9 cellular contexts compared by ENCODE assay signal in genomic region chr11:3949132-3949531, GRCh38.
DNase-seq lines count a peak whose midpoint lies in the region; ATAC-seq and TF ChIP-seq lines count a peak whose summit lies in the region.
"Had no signal": no experiment of that assay in that cellular context is flagged by ENCODE, and none has a peak within 500 bp of the region (broad histone marks: within the 10 kb centered on the region; RNA-seq: fewer than 3 reads in every experiment).

No MANE protein-coding gene starts in this region.

- H3K27me3 Mint-ChIP-seq in T-helper 2 cell treated with Interferon-gamma antibody and Interleukin-4, amounts not matched to agents 5 μg/mL and 100 μg/mL, for 36 hours (ENCODE audit: low read depth), result no peaks in the 10 kb centered on the region

- H3K9me3 ChIP-seq in upper lobe of right lung, result no peaks in the 10 kb centered on the region
- no peaks in the 10 kb centered on the region for H3K9me3 ChIP-seq in hepatocyte (ENCODE audit: low read depth)

- H3K4me2 ChIP-seq in hepatocyte, result no peak overlapping the region

- peak; percentile 9 for DNase-seq in stimulated activated CD4-positive, alpha-beta T cell treated with anti-CD3 and anti-CD28 coated beads, Interleukin-1b, Interleukin-23, amount 100 ng/mL, for 48 hours
- no peak for DNase-seq in stimulated activated CD4-positive, alpha-beta T cell treated with anti-CD3 and anti-CD28 coated beads, Interleukin-4, amount 100 ng/mL, for 1 hour
- peak; percentile 32 for DNase-seq in T-helper 2 cell treated with Interferon-gamma antibody and Interleukin-4, amounts not matched to agents 5 μg/mL and 100 μg/mL, for 36 hours (ENCODE audit: low spot score)
- no peak for DNase-seq in upper lobe of right lung
- DNase-seq in SKM-1 (lab: John Stamatoyannopoulos, UW; ENCODE audit: unreplicated experiment), result no peak
- no peak for DNase-seq in hepatocyte (ENCODE audit: low spot score)
- no peak for DNase-seq in posterior vena cava (ENCODE audit: low spot score)

- TF ChIP-seq CTCF in upper lobe of right lung (IDR thresholded peaks at IDR 0.05) (no peak), hepatocyte (IDR thresholded peaks at IDR 0.05; ENCODE audit: poor library complexity) (no peak)

- H3K27me3 ChIP-seq in upper lobe of right lung (no peaks in the 10 kb centered on the region), hepatocyte (no peaks in the 10 kb centered on the region)

- peaks cover 6% of the 10 kb centered on the region for H3K79me2 ChIP-seq in hepatocyte

- H3K27ac ChIP-seq in upper lobe of right lung, result peak overlapping the region; percentile 78
- no peak overlapping the region for H3K27ac ChIP-seq in hepatocyte
- H3K27ac ChIP-seq: C4-2B had no signal

- H4K20me1 ChIP-seq in hepatocyte (ENCODE audit: insufficient read depth, poor library complexity, severe bottlenecking), result no peaks in the 10 kb centered on the region

- H3K4me1 ChIP-seq in upper lobe of right lung (peaks cover 71% of the 10 kb centered on the region), hepatocyte (ENCODE audit: insufficient read depth) (peaks cover 4% of the 10 kb centered on the region)

- intact Hi-C loops in upper lobe of right lung (cut with DNase I) (no loop called here), posterior vena cava (cut with DNase I) (no loop called here)

- WGBS in hepatocyte (ENCODE audit: low lambda C conversion rate, missing lambda C conversion rate), result 100% methylated on average over 2 of the region's 2 CpGs

- H3K9me2 ChIP-seq in hepatocyte (replicated peaks; ENCODE audit: insufficient read depth), result no peaks in the 10 kb centered on the region

- H2AFZ ChIP-seq in hepatocyte, result no peak overlapping the region

- peak overlapping the region; percentile 81 for H3K27ac Mint-ChIP-seq in T-helper 2 cell treated with Interferon-gamma antibody and Interleukin-4, amounts not matched to agents 5 μg/mL and 100 μg/mL, for 36 hours

- no peak overlapping the region for H3K4me3 ChIP-seq in upper lobe of right lung
- H3K4me3 ChIP-seq in hepatocyte, result no peak overlapping the region

- peaks cover 3% of the 10 kb centered on the region for H3K9me3 Mint-ChIP-seq in T-helper 2 cell treated with Interferon-gamma antibody and Interleukin-4, amounts not matched to agents 5 μg/mL and 100 μg/mL, for 36 hours

- H3K4me1 Mint-ChIP-seq in T-helper 2 cell treated with Interferon-gamma antibody and Interleukin-4, amounts not matched to agents 5 μg/mL and 100 μg/mL, for 36 hours (ENCODE audit: low read depth), result peaks cover 81% of the 10 kb centered on the region

- H3K36me3 ChIP-seq in upper lobe of right lung (no peaks in the 10 kb centered on the region), hepatocyte (replicated peaks; ENCODE audit: insufficient read depth, low read depth) (no peaks in the 10 kb centered on the region)

- H3K4me3 Mint-ChIP-seq in T-helper 2 cell treated with Interferon-gamma antibody and Interleukin-4, amounts not matched to agents 5 μg/mL and 100 μg/mL, for 36 hours, result peak overlapping the region; percentile 62

- peaks cover 50% of the 10 kb centered on the region for H3K36me3 Mint-ChIP-seq in T-helper 2 cell treated with Interferon-gamma antibody and Interleukin-4, amounts not matched to agents 5 μg/mL and 100 μg/mL, for 36 hours (ENCODE audit: low read depth)

- peak; percentile 52 for ATAC-seq in HG03135 (IDR thresholded peaks at IDR 0.05; ENCODE audit: unreplicated experiment)
- peak; percentile 70 for ATAC-seq in upper lobe of right lung

Comparison
In these comparisons a context has a peak if more than half of its experiments do, and no peak if none do; other contexts are left out.
1. DNase-seq: peak in stimulated activated CD4-positive, alpha-beta T cell treated with anti-CD3 and anti-CD28 coated beads, Interleukin-1b, Interleukin-23, amount 100 ng/mL, for 48 hours (single experiment) and T-helper 2 cell treated with Interferon-gamma antibody and Interleukin-4, amounts not matched to agents 5 μg/mL and 100 μg/mL, for 36 hours (single experiment); none in stimulated activated CD4-positive, alpha-beta T cell treated with anti-CD3 and anti-CD28 coated beads, Interleukin-4, amount 100 ng/mL, for 1 hour (single experiment), upper lobe of right lung (single experiment), SKM-1 (single experiment), hepatocyte (single experiment) and posterior vena cava (single experiment).